Comparison of ENCODE assay signal across 8 cellular contexts in the genomic region with DNA sequence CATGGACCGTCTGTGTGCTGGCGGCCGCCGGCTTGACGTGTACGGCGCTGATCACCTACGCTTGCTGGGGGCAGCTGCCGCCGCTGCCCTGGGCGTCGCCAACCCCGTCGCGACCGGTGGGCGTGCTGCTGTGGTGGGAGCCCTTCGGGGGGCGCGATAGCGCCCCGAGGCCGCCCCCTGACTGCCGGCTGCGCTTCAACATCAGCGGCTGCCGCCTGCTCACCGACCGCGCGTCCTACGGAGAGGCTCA. TPM values are rescaled to one million over a fixed set of nuclear protein-coding genes. Genes with fewer than 3 reads are reported as not detected.
A peak's percentile ranks its signal among the peaks of the same experiment; 100 is the strongest.
DNase-seq lines count a peak whose midpoint lies in the region; ATAC-seq and TF ChIP-seq lines count a peak whose summit lies in the region.

No MANE protein-coding gene starts in this region.

- CTCF ChIA-PET in CD8-positive, alpha-beta T cell (lab: Charles Lee): interaction anchor here (0.9 kb wide), 1 partner anchor 47 kb away, joined by 3 read pairs; no protein-coding TSS in a partner anchor
- CTCF ChIA-PET in activated CD8-positive, alpha-beta T cell treated with anti-CD3 and anti-CD28 coated beads, Interleukin-2, amount 10 ng/mL, durations not matched to agents 7 days and 5 days (lab: Charles Lee): interaction anchor here (0.9 kb wide), 1 partner anchor 24 kb away, joined by 4 read pairs; no protein-coding TSS in a partner anchor

- no peaks in the 10 kb centered on the region for H3K9me3 Mint-ChIP-seq in CD8-positive, alpha-beta T cell
- H3K9me3 Mint-ChIP-seq in HFFc6: no peaks in the 10 kb centered on the region
- no peaks in the 10 kb centered on the region for H3K9me3 Mint-ChIP-seq in activated CD8-positive, alpha-beta T cell treated with anti-CD3 and anti-CD28 coated beads, Interleukin-2, amount 10 ng/mL, durations not matched to agents 7 days and 5 days (ENCODE audit: insufficient read depth)
- H3K9me3 Mint-ChIP-seq in stimulated activated naive CD8-positive, alpha-beta T cell treated with anti-CD3 and anti-CD28 coated beads, Interleukin-15, amount 100 ng/mL, for 72 hours: no peaks in the 10 kb centered on the region

- no peak for ATAC-seq in CD8-positive, alpha-beta T cell
- no peak for ATAC-seq in activated CD8-positive, alpha-beta T cell treated with anti-CD3 and anti-CD28 coated beads, Interleukin-2, amount 10 ng/mL, durations not matched to agents 7 days and 5 days
- peak; percentile 69 for ATAC-seq in stimulated activated naive CD8-positive, alpha-beta T cell treated with anti-CD3 and anti-CD28 coated beads, Interleukin-15, amount 100 ng/mL, for 72 hours
- no peak for ATAC-seq in HG03342 (IDR thresholded peaks at IDR 0.05; ENCODE audit: unreplicated experiment)

- DNase-seq in CD8-positive, alpha-beta T cell: peak in 1 of 7 experiments; percentile 42
- DNase-seq in HFFc6 (no peak), NCI-H345 treated with DMSO at 0.1 percent for 48 hours (lab: John Stamatoyannopoulos, UW; ENCODE audit: unreplicated experiment) (no peak), AML-193 (lab: John Stamatoyannopoulos, UW) (no peak)
- DNase-seq in activated CD8-positive, alpha-beta T cell treated with anti-CD3 and anti-CD28 coated beads, Interleukin-2, amount 10 ng/mL, durations not matched to agents 7 days and 5 days: no peak
- no peak for DNase-seq in stimulated activated naive CD8-positive, alpha-beta T cell treated with anti-CD3 and anti-CD28 coated beads, Interleukin-15, amount 100 ng/mL, for 72 hours

- peak overlapping the region; percentile 75 for H3K4me3 Mint-ChIP-seq in CD8-positive, alpha-beta T cell
- peak overlapping the region; percentile 71; the same call in 1 of the 2 replicates for H3K4me3 Mint-ChIP-seq in HFFc6
- peak overlapping the region; percentile 75 for H3K4me3 Mint-ChIP-seq in activated CD8-positive, alpha-beta T cell treated with anti-CD3 and anti-CD28 coated beads, Interleukin-2, amount 10 ng/mL, durations not matched to agents 7 days and 5 days
- H3K4me3 Mint-ChIP-seq in stimulated activated naive CD8-positive, alpha-beta T cell treated with anti-CD3 and anti-CD28 coated beads, Interleukin-15, amount 100 ng/mL, for 72 hours: peak overlapping the region; percentile 82 to 98

- TF ChIP-seq CTCF in CD8-positive, alpha-beta T cell (IDR thresholded peaks at IDR 0.05): no peak
- no peak for TF ChIP-seq CTCF in HFFc6 (IDR thresholded peaks at IDR 0.05)

- peak overlapping the region; percentile 87 for H3K27ac ChIP-seq in CD8-positive, alpha-beta T cell (ENCODE audit: low read depth, low read length)

- no peaks in the 10 kb centered on the region for H3K27me3 Mint-ChIP-seq in CD8-positive, alpha-beta T cell (ENCODE audit: low read depth)
- peaks cover 4% of the 10 kb centered on the region; the same call in 1 of the 2 replicates for H3K27me3 Mint-ChIP-seq in HFFc6 (ENCODE audit: insufficient read depth)
- no peaks in the 10 kb centered on the region for H3K27me3 Mint-ChIP-seq in activated CD8-positive, alpha-beta T cell treated with anti-CD3 and anti-CD28 coated beads, Interleukin-2, amount 10 ng/mL, durations not matched to agents 7 days and 5 days (ENCODE audit: low read depth)
- H3K27me3 Mint-ChIP-seq in stimulated activated naive CD8-positive, alpha-beta T cell treated with anti-CD3 and anti-CD28 coated beads, Interleukin-15, amount 100 ng/mL, for 72 hours: no peaks in the 10 kb centered on the region

- no peaks in the 10 kb centered on the region for H3K36me3 ChIP-seq in CD8-positive, alpha-beta T cell (ENCODE audit: insufficient read depth, low read length)

- peaks cover 2% of the 10 kb centered on the region for H3K36me3 Mint-ChIP-seq in CD8-positive, alpha-beta T cell
- H3K36me3 Mint-ChIP-seq in HFFc6 (ENCODE audit: low read depth): peaks cover 6% of the 10 kb centered on the region; the same call in 1 of the 2 replicates
- H3K36me3 Mint-ChIP-seq in activated CD8-positive, alpha-beta T cell treated with anti-CD3 and anti-CD28 coated beads, Interleukin-2, amount 10 ng/mL, durations not matched to agents 7 days and 5 days (ENCODE audit: low read depth): peaks cover 15% of the 10 kb centered on the region

- peak overlapping the region; percentile 72 for H3K27ac Mint-ChIP-seq in CD8-positive, alpha-beta T cell
- no peak overlapping the region for H3K27ac Mint-ChIP-seq in HFFc6
- H3K27ac Mint-ChIP-seq in activated CD8-positive, alpha-beta T cell treated with anti-CD3 and anti-CD28 coated beads, Interleukin-2, amount 10 ng/mL, durations not matched to agents 7 days and 5 days: peak overlapping the region; percentile 79
- H3K27ac Mint-ChIP-seq in stimulated activated naive CD8-positive, alpha-beta T cell treated with anti-CD3 and anti-CD28 coated beads, Interleukin-15, amount 100 ng/mL, for 72 hours: no peak overlapping the region

- intact Hi-C loops in CD8-positive, alpha-beta T cell (cut with DNase I, micrococcal nuclease): loop anchor here (1.0 to 10.0 kb wide), 6 partner anchors 51 to 1246 kb away; partner anchors contain the start of genes ANKRD49 (in 2 of the 2), MRE11 (in 2 of the 2), CEP57 (in 1 of the 2) and CWC15 (in 1 of the 2)

- peak overlapping the region; percentile 65 for H3K4me3 ChIP-seq in CD8-positive, alpha-beta T cell (ENCODE audit: low read depth, low read length)
- H3K4me3 ChIP-seq in iPS-18c (ENCODE audit: insufficient read depth, low read depth, low read length): peak overlapping the region; percentile 70

- peaks cover 43% of the 10 kb centered on the region for H3K4me1 Mint-ChIP-seq in CD8-positive, alpha-beta T cell (ENCODE audit: low read depth)
- peaks cover 35% of the 10 kb centered on the region for H3K4me1 Mint-ChIP-seq in HFFc6 (ENCODE audit: low read depth)
- peaks cover 38% of the 10 kb centered on the region for H3K4me1 Mint-ChIP-seq in activated CD8-positive, alpha-beta T cell treated with anti-CD3 and anti-CD28 coated beads, Interleukin-2, amount 10 ng/mL, durations not matched to agents 7 days and 5 days (ENCODE audit: low read depth)
- peaks cover 37% of the 10 kb centered on the region for H3K4me1 Mint-ChIP-seq in stimulated activated naive CD8-positive, alpha-beta T cell treated with anti-CD3 and anti-CD28 coated beads, Interleukin-15, amount 100 ng/mL, for 72 hours

- POLR2A ChIA-PET in CD8-positive, alpha-beta T cell (lab: Charles Lee): interaction anchor here (0.6 to 1.0 kb wide), 3 partner anchors 10 to 761 kb away, joined by 3 read pairs; partner anchors contain the start of genes CWC15, KDM4D and MED17
- POLR2A ChIA-PET in activated CD8-positive, alpha-beta T cell treated with anti-CD3 and anti-CD28 coated beads, Interleukin-2, amount 10 ng/mL, durations not matched to agents 7 days and 5 days (lab: Charles Lee): interaction anchor here (0.5 to 1.7 kb wide), 3 partner anchors 416 to 1349 kb away, joined by 4 to 5 read pairs (median 4); partner anchors contain the start of genes CWC15, KDM4D and PANX1

- H3K9me3 ChIP-seq in CD8-positive, alpha-beta T cell (ENCODE audit: low read length): no peaks in the 10 kb centered on the region
- H3K9me3 ChIP-seq in iPS-18c (ENCODE audit: control insufficient read depth, insufficient read depth, low read length): no peaks in the 10 kb centered on the region

- no peaks in the 10 kb centered on the region for H3K27me3 ChIP-seq in CD8-positive, alpha-beta T cell (ENCODE audit: insufficient read depth, low read length)

- H3K4me1 ChIP-seq in CD8-positive, alpha-beta T cell (ENCODE audit: insufficient read depth, low read length): peaks cover 22% of the 10 kb centered on the region

RNA-seq across cellular contexts. Expression of gene FUT4, which starts 0.8 kb away (rescaled TPM):
- 1 to 10 TPM; 4.7 to 5.2 TPM for total RNA-seq in CD8-positive, alpha-beta T cell
- 1 to 10 TPM in 4 of 6 experiments, under 1 TPM in 2; 0.85 to 3.3 (median 3.0) TPM for total RNA-seq in HFFc6 (2021; fragmentation: NEBNext Ultra II Directional; extraction: Animal tissue kit (Norgen Biotek cat#: 25700))
- 1 to 10 TPM; 6.5 to 7.0 TPM for total RNA-seq in activated CD8-positive, alpha-beta T cell treated with anti-CD3 and anti-CD28 coated beads, Interleukin-2, amount 10 ng/mL, durations not matched to agents 7 days and 5 days

RNA-seq across cellular contexts. Expression of gene PIWIL4, which starts 22.7 kb away (rescaled TPM):
- 1 to 10 TPM in 1 of 2 experiments, under 1 TPM in 1; 0.89 to 1.0 TPM for total RNA-seq in CD8-positive, alpha-beta T cell
- total RNA-seq in HFFc6 (2021; fragmentation: NEBNext Ultra II Directional; extraction: Animal tissue kit (Norgen Biotek cat#: 25700)): under 1 TPM; 0.12 to 0.43 (median 0.28) TPM
- under 1 TPM; 0.39 to 0.53 TPM for total RNA-seq in activated CD8-positive, alpha-beta T cell treated with anti-CD3 and anti-CD28 coated beads, Interleukin-2, amount 10 ng/mL, durations not matched to agents 7 days and 5 days

RNA-seq across cellular contexts. Expression of gene C11orf97, which starts 32.2 kb away (rescaled TPM):
- not detected for total RNA-seq in CD8-positive, alpha-beta T cell
- total RNA-seq in HFFc6 (2021; fragmentation: NEBNext Ultra II Directional; extraction: Animal tissue kit (Norgen Biotek cat#: 25700)): not detected
- not detected for total RNA-seq in activated CD8-positive, alpha-beta T cell treated with anti-CD3 and anti-CD28 coated beads, Interleukin-2, amount 10 ng/mL, durations not matched to agents 7 days and 5 days

RNA-seq across cellular contexts. Expression of gene ANKRD49, which starts 50.7 kb away (rescaled TPM):
- 10 to 100 TPM; 45.6 to 50.9 TPM for total RNA-seq in CD8-positive, alpha-beta T cell
- 1 to 10 TPM; 7.2 to 8.7 (median 7.9) TPM for total RNA-seq in HFFc6 (2021; fragmentation: NEBNext Ultra II Directional; extraction: Animal tissue kit (Norgen Biotek cat#: 25700))
- total RNA-seq in activated CD8-positive, alpha-beta T cell treated with anti-CD3 and anti-CD28 coated beads, Interleukin-2, amount 10 ng/mL, durations not matched to agents 7 days and 5 days: 10 to 100 TPM; 19.9 to 25.2 TPM

RNA-seq across cellular contexts. Expression of gene MRE11, which starts 50.9 kb away (rescaled TPM):
- 10 to 100 TPM; 12.3 to 14.7 TPM for total RNA-seq in CD8-positive, alpha-beta T cell
- total RNA-seq in HFFc6 (2021; fragmentation: NEBNext Ultra II Directional; extraction: Animal tissue kit (Norgen Biotek cat#: 25700)): 10 to 100 TPM; 12.2 to 17.2 (median 15.7) TPM
- 10 to 100 TPM; 35.8 to 36.5 TPM for total RNA-seq in activated CD8-positive, alpha-beta T cell treated with anti-CD3 and anti-CD28 coated beads, Interleukin-2, amount 10 ng/mL, durations not matched to agents 7 days and 5 days

Comparison
In these comparisons a context has a peak if more than half of its experiments do, and no peak if none do; other contexts are left out.
1. H3K27ac Mint-ChIP-seq: peak in CD8-positive, alpha-beta T cell (single experiment) and activated CD8-positive, alpha-beta T cell treated with anti-CD3 and anti-CD28 coated beads, Interleukin-2, amount 10 ng/mL, durations not matched to agents 7 days and 5 days (single experiment); none in HFFc6 (single experiment) and stimulated activated naive CD8-positive, alpha-beta T cell treated with anti-CD3 and anti-CD28 coated beads, Interleukin-15, amount 100 ng/mL, for 72 hours (0 of 2).
2. Peak in every context shown above with its lines, with median percentiles within 50 percentile points of each other: H3K4me3 Mint-ChIP-seq.